In genomic region chr19:38402967-38403674, GRCh38 we compare ENCODE assay signal across 8 cellular contexts. TPM values are rescaled to one million over a fixed set of nuclear protein-coding genes. Genes with fewer than 3 reads are reported as not detected.
DNase-seq lines count a peak whose midpoint lies in the region; ATAC-seq and TF ChIP-seq lines count a peak whose summit lies in the region.

FAM98C (plus strand) TSS chr19:38403093; CDS start chr19:38403154, 61 bp downstream.

- H2BK5ac ChIP-seq in neuronal stem cell (ENCODE audit: low read length) = peak within 1 kb of the TSS; percentile 79

- no peak within 1 kb of the TSS for H2BK120ac ChIP-seq in neuronal stem cell (ENCODE audit: low read depth, low read length)

- H4K91ac ChIP-seq in neuronal stem cell (ENCODE audit: low read depth, low read length, poor library complexity) = no peak within 1 kb of the TSS

- H3K79me2 ChIP-seq in MM.1S (ENCODE audit: low read length) = no peaks in the 10 kb centered on the region

- H3K36me3 ChIP-seq in MM.1S (replicated peaks; ENCODE audit: insufficient read depth, low read length) (no peaks in the 10 kb centered on the region), neuronal stem cell (replicated peaks in 1 of 2; ENCODE audit: control insufficient read depth in 2 of 2, insufficient read depth in 2 of 2, low read length in 2 of 2) (peaks cover 0 to 9% of the 10 kb centered on the region in 2 donors)

- no peak within 1 kb of the TSS for H3K27ac ChIP-seq in MM.1S (ENCODE audit: low read length)
- peak within 1 kb of the TSS; percentile 22 for H3K27ac ChIP-seq in foreskin keratinocyte
- H3K27ac ChIP-seq in neuronal stem cell (replicated peaks; ENCODE audit: low read length) = no peak within 1 kb of the TSS

- H3K4me2 ChIP-seq in MM.1S (ENCODE audit: low read depth, low read length) (peak within 1 kb of the TSS; percentile 97), neuronal stem cell (ENCODE audit: insufficient read depth, low read length, poor library complexity, severe bottlenecking) (peak within 1 kb of the TSS; percentile 98)

- H3K9me3 ChIP-seq in MM.1S (replicated peaks; ENCODE audit: insufficient read depth, low read length) (no peaks in the 10 kb centered on the region), neuronal stem cell (replicated peaks in 1 of 2; ENCODE audit: control insufficient read depth in 2 of 2, insufficient read depth in 1 of 2, low read depth in 1 of 2, low read length in 2 of 2) (no peaks in the 10 kb centered on the region)

- H3K9ac ChIP-seq in MM.1S (ENCODE audit: low read length) = peak within 1 kb of the TSS; percentile 65; the same call in 1 of the 2 replicates
- peak within 1 kb of the TSS; percentile 88 for H3K9ac ChIP-seq in neuronal stem cell (ENCODE audit: low read depth, low read length, poor library complexity)

- H4K8ac ChIP-seq in neuronal stem cell (ENCODE audit: low read depth, low read length) = no peak within 1 kb of the TSS

- H3K14ac ChIP-seq in neuronal stem cell (ENCODE audit: low read length) = peak within 1 kb of the TSS; percentile 65

- ATAC-seq in foreskin keratinocyte = peak; percentile 90

- no peak within 1 kb of the TSS for H2AK5ac ChIP-seq in neuronal stem cell (ENCODE audit: low read depth, low read length)

- H3K4me1 ChIP-seq in MM.1S (ENCODE audit: low read length) (no peaks in the 10 kb centered on the region), foreskin keratinocyte (no peaks in the 10 kb centered on the region), neuronal stem cell (ENCODE audit: control insufficient read depth in 2 of 2, insufficient read depth in 1 of 2, low read depth in 1 of 2, low read length in 2 of 2) (peaks cover 0 to 2% of the 10 kb centered on the region in 2 donors)

- peak within 1 kb of the TSS; percentile 86 for H3K23ac ChIP-seq in neuronal stem cell (ENCODE audit: low read depth, low read length, poor library complexity)

- no peak within 1 kb of the TSS for H3K4ac ChIP-seq in neuronal stem cell (ENCODE audit: low read length)

- no peaks in the 10 kb centered on the region for H3K9me2 ChIP-seq in MM.1S (replicated peaks; ENCODE audit: insufficient read depth, low read length)

- H3F3A ChIP-seq in MM.1S (ENCODE audit: insufficient read depth, low read length) = no peaks in the 10 kb centered on the region

- H4K20me1 ChIP-seq in MM.1S (ENCODE audit: insufficient read depth, low read length) = no peaks in the 10 kb centered on the region

- peak within 1 kb of the TSS; percentile 97 for H2BK15ac ChIP-seq in neuronal stem cell (ENCODE audit: low read length)

- H3K4me3 ChIP-seq in MM.1S (ENCODE audit: low read length) (peak within 1 kb of the TSS; percentile 83), neuronal stem cell (ENCODE audit: low read length in 2 of 2) (peak within 1 kb of the TSS; percentile 82 to 91)

- H3K79me1 ChIP-seq in neuronal stem cell (ENCODE audit: low read depth, low read length) = no peaks in the 10 kb centered on the region

- peak within 1 kb of the TSS; percentile 97 for H3K18ac ChIP-seq in neuronal stem cell (ENCODE audit: low read length)

- peak; percentile 71 for TF ChIP-seq CTCF in MM.1S (IDR thresholded peaks at IDR 0.05; ENCODE audit: low read length)
- TF ChIP-seq CTCF in foreskin keratinocyte (conservative IDR thresholded peaks at IDR 0.05) = peak; percentile 99
- TF ChIP-seq CTCF in subcutaneous adipose tissue (IDR thresholded peaks at IDR 0.05; ENCODE audit: low read depth) = no peak

- DNase-seq in GF-D8 (lab: John Stamatoyannopoulos, UW) (peak; percentile 88), HCEC 1CT (peak; percentile 91), MM.1S (peak; percentile 97), SIG-M5 (lab: John Stamatoyannopoulos, UW) (peak; percentile 51), activated gamma-delta T cell treated with Interleukin-2 at 50 U/mL for 16 hours (peak; percentile 97), foreskin keratinocyte (peak; percentile 64 to 89), neuronal stem cell (ENCODE audit: low spot score) (peak; percentile 98)

- peak within 1 kb of the TSS; percentile 99 for H2AFZ ChIP-seq in MM.1S (ENCODE audit: low read length)
- H2AFZ ChIP-seq in neuronal stem cell (ENCODE audit: low read length) = peak within 1 kb of the TSS; percentile 99

- peak within 1 kb of the TSS; percentile 66 for H2BK12ac ChIP-seq in neuronal stem cell (ENCODE audit: low read length)

- peaks cover 29% of the 10 kb centered on the region for H3K27me3 ChIP-seq in MM.1S (replicated peaks; ENCODE audit: insufficient read depth, low read length)
- no peaks in the 10 kb centered on the region for H3K27me3 ChIP-seq in foreskin keratinocyte
- peaks cover 0 to 9% (median 0%) of the 10 kb centered on the region in 3 experiments for H3K27me3 ChIP-seq in neuronal stem cell (ENCODE audit: control insufficient read depth in 3 of 3, insufficient read depth in 3 of 3, low read depth in 1 of 3, low read length in 3 of 3)

- WGBS in neuronal stem cell (ENCODE audit: extremely low coverage in 2 of 2, insufficient read length in 2 of 2, insufficient replicate concordance in 1 of 2), 2 donors = no CpG with 5 or more reads among the region's 82 CpGs

RNA-seq across cellular contexts. Expression of gene FAM98C, which starts in this region (rescaled TPM):
- total RNA-seq in foreskin keratinocyte (10.9 and 13.0 TPM in 2 replicates), subcutaneous adipose tissue (10 to 100 TPM in 3 of 4 donors, 1 to 10 TPM in 1; 4.1 to 24.7 (median 20.1) TPM)
- polyA plus RNA-seq in foreskin keratinocyte = 15.3 and 15.7 TPM in 2 replicates
- 5.4 TPM for polyA plus RNA-seq in neuronal stem cell (2013, experiment 1 of 2)
- 5.3 TPM for polyA plus RNA-seq in neuronal stem cell (2013, experiment 2 of 2)
